In genomic region chr12:21527451-21528180, GRCh38 we compare ENCODE assay signal across 8 cellular contexts. TPM values are rescaled to one million over a fixed set of nuclear protein-coding genes. Genes with fewer than 3 reads are reported as not detected.
DNase-seq lines count a peak whose midpoint lies in the region; ATAC-seq and TF ChIP-seq lines count a peak whose summit lies in the region.

No MANE protein-coding gene starts in this region.

- TF ChIP-seq EP300 in gastroesophageal sphincter (IDR thresholded peaks at IDR 0.05): no peak

- H3K9me3 ChIP-seq in Peyer's patch: no peaks in the 10 kb centered on the region
- H3K9me3 ChIP-seq in gastroesophageal sphincter: no peaks in the 10 kb centered on the region
- H3K9me3 ChIP-seq in neuron (ENCODE audit: low read length): no peaks in the 10 kb centered on the region
- H3K9me3 ChIP-seq in testis: no peaks in the 10 kb centered on the region

- H3K4me3 ChIP-seq in Peyer's patch (peak overlapping the region; percentile 37 to 60 (median 53)), gastroesophageal sphincter (peak overlapping the region; percentile 49 to 64), neuron (ENCODE audit: low read length) (peak overlapping the region; percentile 73), testis (peak overlapping the region; percentile 43 to 63)

- ATAC-seq in GM19468 (IDR thresholded peaks at IDR 0.05; ENCODE audit: extremely low read depth, unreplicated experiment) (peak; percentile 81), HG03575 (IDR thresholded peaks at IDR 0.05; ENCODE audit: extremely low read depth, insufficient number of reproducible peaks, low FRiP score, unreplicated experiment) (peak; percentile 64), gastroesophageal sphincter (peak; percentile 89)

- 0% methylated on average over 1 of the region's 57 CpGs; no CpG with 5 or more reads in 1 of the 2 donors for WGBS in gastroesophageal sphincter (ENCODE audit: low coverage in 1 of 2), 2 donors
- 0% methylated on average over 12 to 51 of the region's 57 CpGs for WGBS in testis, 2 donors

- no peaks in the 10 kb centered on the region for H3K4me1 ChIP-seq in Peyer's patch
- peaks cover 2 to 34% (median 5%) of the 10 kb centered on the region in 3 donors for H3K4me1 ChIP-seq in gastroesophageal sphincter
- peaks cover 14% of the 10 kb centered on the region for H3K4me1 ChIP-seq in neuron (ENCODE audit: insufficient read depth, low read length)
- no peaks in the 10 kb centered on the region for H3K4me1 ChIP-seq in testis

- TF ChIP-seq CTCF in Peyer's patch (IDR thresholded peaks at IDR 0.05) (no peak), gastroesophageal sphincter (IDR thresholded peaks at IDR 0.05) (peak in 1 of 4 experiments; percentile 44), testis (IDR thresholded peaks at IDR 0.05) (no peak)

- H3K27me3 ChIP-seq in Peyer's patch (no peaks in the 10 kb centered on the region), gastroesophageal sphincter (no peaks in the 10 kb centered on the region), neuron (ENCODE audit: insufficient read depth, low read length) (peaks cover 8% of the 10 kb centered on the region), testis (no peaks in the 10 kb centered on the region)

- H3K36me3 ChIP-seq in Peyer's patch (no peaks in the 10 kb centered on the region), gastroesophageal sphincter (no peaks in the 10 kb centered on the region), neuron (ENCODE audit: insufficient read depth, low read length) (no peaks in the 10 kb centered on the region), testis (ENCODE audit: low read depth, missing control alignments) (no peaks in the 10 kb centered on the region)

- H2AFZ ChIP-seq in neuron (ENCODE audit: low read depth, low read length): peak overlapping the region; percentile 100

- H3K27ac ChIP-seq in Peyer's patch (peak overlapping the region in 1 of 4 donors; percentile 35), gastroesophageal sphincter (peak overlapping the region in 3 of 4 donors; percentile 18 to 77 (median 72)), testis (no peak overlapping the region)

- no peak for TF ChIP-seq POLR2A in Peyer's patch (IDR thresholded peaks at IDR 0.05)
- peak in 1 of 2 donors; percentile 9 for TF ChIP-seq POLR2A in gastroesophageal sphincter (IDR thresholded peaks at IDR 0.05)
- TF ChIP-seq POLR2A in testis (IDR thresholded peaks at IDR 0.05): no peak

- intact Hi-C loops in testis (cut with DNase I; ENCODE audit: low total_unique reads): no loop called here

- peak; percentile 82 for DNase-seq in COLO668 (lab: John Stamatoyannopoulos, UW; ENCODE audit: unreplicated experiment)
- DNase-seq in Peyer's patch: peak; percentile 47 to 72 (median 50)
- DNase-seq in activated gamma-delta T cell treated with anti-CD3 and anti-CD28 coated beads, Interleukin-2, amount 50 U/mL, for 16 hours (ENCODE audit: low read depth): peak; percentile 13
- peak; percentile 34 for DNase-seq in testis

RNA-seq across cellular contexts. Expression of gene SPX, which starts 1.5 kb away (rescaled TPM):
- total RNA-seq in Peyer's patch (not detected), gastroesophageal sphincter (1 to 10 TPM in 1 of 4 donors, under 1 TPM in 3; 0.15 to 1.2 (median 0.67) TPM), testis (1 to 10 TPM in 1 of 2 donors, under 1 TPM in 1; 0.93 to 2.1 TPM)
- 1.5 TPM for polyA plus RNA-seq in testis (ENCODE audit: insufficient read depth, low read depth, low replicate concordance)

RNA-seq across cellular contexts. Expression of gene GOLT1B, which starts 26.0 kb away (rescaled TPM):
- total RNA-seq in Peyer's patch (10 to 100 TPM in 2 of 4 donors, 1 to 10 TPM in 2; 6.8 to 31.4 (median 14.0) TPM), gastroesophageal sphincter (10 to 100 TPM; 16.9 to 24.4 (median 20.9) TPM), testis (10 to 100 TPM; 13.7 to 13.9 TPM)
- 24.6 TPM for polyA plus RNA-seq in testis (ENCODE audit: insufficient read depth, low read depth, low replicate concordance)

RNA-seq across cellular contexts. Expression of gene RECQL, which starts 26.2 kb away (rescaled TPM):
- total RNA-seq in Peyer's patch (10 to 100 TPM in 2 of 4 donors, 1 to 10 TPM in 2; 6.5 to 33.0 (median 11.0) TPM), gastroesophageal sphincter (10 to 100 TPM; 44.6 to 75.0 (median 58.2) TPM), testis (10 to 100 TPM; 15.2 to 21.6 TPM)
- 9.8 TPM for polyA plus RNA-seq in testis (ENCODE audit: insufficient read depth, low read depth, low replicate concordance)

Comparison
In these comparisons a context has a peak if more than half of its experiments do, and no peak if none do; other contexts are left out.
1. DNase-seq: peak in every context shown above with its lines; median percentile 82 in COLO668; 50 in Peyer's patch; 34 in testis; 13 in activated gamma-delta T cell treated with anti-CD3 and anti-CD28 coated beads, Interleukin-2, amount 50 U/mL, for 16 hours.
2. H3K27ac ChIP-seq: peak in gastroesophageal sphincter (3 of 4); none in testis (0 of 2).
3. Peak in every context shown above with its lines, with median percentiles within 50 percentile points of each other: ATAC-seq and H3K4me3 ChIP-seq.